26 cellular contexts compared by ENCODE assay signal in genomic region chr22:48428556-48429371, GRCh38.
DNase-seq lines count a peak whose midpoint lies in the region; ATAC-seq and TF ChIP-seq lines count a peak whose summit lies in the region.
"Had no signal": no experiment of that assay in that cellular context is flagged by ENCODE, and none has a peak within 500 bp of the region (broad histone marks: within the 10 kb centered on the region; RNA-seq: fewer than 3 reads in every experiment).

No MANE protein-coding gene starts in this region.

- peak overlapping the region; percentile 70 for H3K27ac ChIP-seq in VCaP
- no peak overlapping the region for H3K27ac ChIP-seq in PC-3 (ENCODE audit: low read length)
- no peak overlapping the region for H3K27ac ChIP-seq in SK-N-SH (ENCODE audit: low read depth in 2 of 2, low read length in 1 of 2)
- H3K27ac ChIP-seq: left ventricle myocardium inferior had no signal

- H3K9me3 ChIP-seq in PC-3 (ENCODE audit: low read length) = no peaks in the 10 kb centered on the region
- H3K9me3 ChIP-seq in SK-N-SH = no peaks in the 10 kb centered on the region
- H3K9me3 ChIP-seq: left ventricle myocardium inferior had no signal

- H3K27me3 ChIP-seq in PC-3 (ENCODE audit: low read length) = no peaks in the 10 kb centered on the region
- H3K27me3 ChIP-seq in SK-N-SH (ENCODE audit: insufficient read depth) = peaks cover 7% of the 10 kb centered on the region; the same call in 1 of the 2 replicates

- H3K4me2 ChIP-seq in PC-3 (ENCODE audit: low read length) (no peak overlapping the region), SK-N-SH (no peak overlapping the region)
- H3K4me2 ChIP-seq: smooth muscle cell had no signal

- H4K20me1 ChIP-seq in PC-3 (ENCODE audit: low read length) (no peaks in the 10 kb centered on the region), SK-N-SH (ENCODE audit: insufficient read depth) (no peaks in the 10 kb centered on the region)

- CTCF ChIA-PET in PC-3 (lab: Charles Lee) (no interaction called here), SK-N-SH (lab: Yijun Ruan, JAX) (interaction anchor here (0.6 to 1.5 kb wide), 2 partner anchors 13 to 33 kb away, joined by 3 read pairs; no protein-coding TSS in a partner anchor)

- TF ChIP-seq EP300 in SK-N-SH (IDR thresholded peaks at IDR 0.05; ENCODE audit: borderline replicate concordance in 1 of 2, low read depth in 1 of 2, low read length in 1 of 2) = no peak

- no peak for TF ChIP-seq RAD21 in SK-N-SH (IDR thresholded peaks at IDR 0.05; ENCODE audit: low read length)

- no peak overlapping the region for H3K4me3 ChIP-seq in PC-3 (ENCODE audit: low read length)
- H3K4me3 ChIP-seq in SK-N-SH (ENCODE audit: low read depth in 2 of 2, low read length in 1 of 2) = no peak overlapping the region
- H3K4me3 ChIP-seq: left ventricle myocardium inferior, smooth muscle cell had no signal

- DNase-seq in A172 (ENCODE audit: low spot score) = peak; percentile 62
- peak; percentile 65 for DNase-seq in EL
- peak; percentile 4 for DNase-seq in iris pigment epithelial cell (ENCODE audit: low read depth)
- no peak for DNase-seq in NCI-H526 (lab: John Stamatoyannopoulos, UW)
- no peak for DNase-seq in PC-3
- no peak for DNase-seq in SK-N-SH
- no peak for DNase-seq in mucosa of gallbladder (ENCODE audit: low spot score)
- DNase-seq: ACHN; activated CD4-positive, alpha-beta memory T cell treated with anti-CD3 and anti-CD28 coated beads, Interleukin-2, amount 10 ng/mL, durations not matched to agents 7 days and 5 days; activated CD4-positive, alpha-beta T cell treated with anti-CD3 and anti-CD28 coated beads for 1 hour; activated CD8-positive, alpha-beta memory T cell treated with anti-CD3 and anti-CD28 coated beads, Interleukin-2, amount 50 U/mL, for 48 hours; Calu3; DND-41; hippocampal formation; IMR-90; left ventricle myocardium inferior; naive B cell; NCI-H1092 treated with DMSO at 0.1 percent for 48 hours; NCI-H187 treated with DMSO at 0.1 percent for 48 hours; NCI-H2227 treated with DMSO at 0.1 percent for 48 hours; NCI-H774; occipital lobe; T-helper 1 cell had no signal

- POLR2A ChIA-PET in PC-3 (lab: Charles Lee; ENCODE audit: unreplicated experiment) = no interaction called here
- POLR2A ChIA-PET in SK-N-SH (lab: Yijun Ruan, JAX) = no interaction called here

- H3K79me2 ChIP-seq in PC-3 (ENCODE audit: low read length) (no peaks in the 10 kb centered on the region), SK-N-SH (ENCODE audit: insufficient read depth) (no peaks in the 10 kb centered on the region)

- 19% methylated on average over 22 of the region's 22 CpGs for WGBS in SK-N-SH (ENCODE audit: low lambda C conversion rate)

- ATAC-seq in PC-3 = no peak
- ATAC-seq: activated T-helper 17 cell treated with anti-CD3 and anti-CD28 coated beads, Interleukin-2, amount 50 U/mL, for 72 hours had no signal

- H3K4me1 ChIP-seq in PC-3 (ENCODE audit: insufficient read depth, low read length) (no peaks in the 10 kb centered on the region), SK-N-SH (ENCODE audit: control insufficient read depth in 1 of 2, insufficient read depth in 2 of 2, low read depth in 1 of 2, low read length in 1 of 2) (peaks cover 0 to 2% of the 10 kb centered on the region in 2 experiments; a peak in 1 of 4 replicates)
- H3K4me1 ChIP-seq: left ventricle myocardium inferior had no signal

- H3F3A ChIP-seq in PC-3 (ENCODE audit: low read length, unreplicated experiment) (no peaks in the 10 kb centered on the region), SK-N-SH (replicated peaks; ENCODE audit: insufficient read depth) (no peaks in the 10 kb centered on the region)

- H3K9ac ChIP-seq in PC-3 (ENCODE audit: low read length) (no peak overlapping the region), SK-N-SH (no peak overlapping the region)

- no peak for TF ChIP-seq CTCF in VCaP (conservative IDR thresholded peaks at IDR 0.05)
- no peak for TF ChIP-seq CTCF in PC-3 (conservative IDR thresholded peaks at IDR 0.05; ENCODE audit: low read depth, low read length)
- TF ChIP-seq CTCF in SK-N-SH (IDR thresholded peaks at IDR 0.05) = no peak

- H2AFZ ChIP-seq in PC-3 (ENCODE audit: low read length) (no peak overlapping the region), SK-N-SH (ENCODE audit: low read depth) (no peak overlapping the region)

- H3K9me2 ChIP-seq in PC-3 (replicated peaks; ENCODE audit: low read length) (no peaks in the 10 kb centered on the region), SK-N-SH (no peaks in the 10 kb centered on the region)

- no TSS peak for BruUV-seq in PC-3 (replicated peaks; lab: Mats Ljungman, UMichigan)

- intact Hi-C loops in PC-3 (cut with micrococcal nuclease) = no loop called here

- no peaks in the 10 kb centered on the region for H3K36me3 ChIP-seq in PC-3 (ENCODE audit: low read depth, low read length)
- no peaks in the 10 kb centered on the region for H3K36me3 ChIP-seq in SK-N-SH (replicated peaks in 1 of 2; ENCODE audit: control insufficient read depth in 1 of 2, insufficient read depth in 2 of 2, low read length in 1 of 2)
- H3K36me3 ChIP-seq: left ventricle myocardium inferior had no signal

TF ChIP-seq in SK-N-SH, 30 proteins besides CTCF, POLR2A, EP300 and RAD21:
- TF ChIP-seq JUND (IDR thresholded peaks at IDR 0.05) = no peak
- TF ChIP-seq, protein P1, sequence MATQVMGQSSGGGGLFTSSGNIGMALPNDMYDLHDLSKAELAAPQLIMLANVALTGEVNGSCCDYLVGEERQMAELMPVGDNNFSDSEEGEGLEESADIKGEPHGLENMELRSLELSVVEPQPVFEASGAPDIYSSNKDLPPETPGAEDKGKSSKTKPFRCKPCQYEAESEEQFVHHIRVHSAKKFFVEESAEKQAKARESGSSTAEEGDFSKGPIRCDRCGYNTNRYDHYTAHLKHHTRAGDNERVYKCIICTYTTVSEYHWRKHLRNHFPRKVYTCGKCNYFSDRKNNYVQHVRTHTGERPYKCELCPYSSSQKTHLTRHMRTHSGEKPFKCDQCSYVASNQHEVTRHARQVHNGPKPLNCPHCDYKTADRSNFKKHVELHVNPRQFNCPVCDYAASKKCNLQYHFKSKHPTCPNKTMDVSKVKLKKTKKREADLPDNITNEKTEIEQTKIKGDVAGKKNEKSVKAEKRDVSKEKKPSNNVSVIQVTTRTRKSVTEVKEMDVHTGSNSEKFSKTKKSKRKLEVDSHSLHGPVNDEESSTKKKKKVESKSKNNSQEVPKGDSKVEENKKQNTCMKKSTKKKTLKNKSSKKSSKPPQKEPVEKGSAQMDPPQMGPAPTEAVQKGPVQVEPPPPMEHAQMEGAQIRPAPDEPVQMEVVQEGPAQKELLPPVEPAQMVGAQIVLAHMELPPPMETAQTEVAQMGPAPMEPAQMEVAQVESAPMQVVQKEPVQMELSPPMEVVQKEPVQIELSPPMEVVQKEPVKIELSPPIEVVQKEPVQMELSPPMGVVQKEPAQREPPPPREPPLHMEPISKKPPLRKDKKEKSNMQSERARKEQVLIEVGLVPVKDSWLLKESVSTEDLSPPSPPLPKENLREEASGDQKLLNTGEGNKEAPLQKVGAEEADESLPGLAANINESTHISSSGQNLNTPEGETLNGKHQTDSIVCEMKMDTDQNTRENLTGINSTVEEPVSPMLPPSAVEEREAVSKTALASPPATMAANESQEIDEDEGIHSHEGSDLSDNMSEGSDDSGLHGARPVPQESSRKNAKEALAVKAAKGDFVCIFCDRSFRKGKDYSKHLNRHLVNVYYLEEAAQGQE (IDR thresholded peaks at IDR 0.05; ENCODE audit: low read depth, low read length) = no peak
- no peak for TF ChIP-seq RXRA (IDR thresholded peaks at IDR 0.05; ENCODE audit: borderline replicate concordance, low read depth)
- no peak for TF ChIP-seq FOXJ3 (CRISPR knock-in tag; IDR thresholded peaks at IDR 0.05)
- TF ChIP-seq TEAD4 (IDR thresholded peaks at IDR 0.05; ENCODE audit: borderline replicate concordance, insufficient read depth) = no peak
- TF ChIP-seq FOSL2 (IDR thresholded peaks at IDR 0.05; ENCODE audit: borderline replicate concordance, low read depth) = no peak
- no peak for TF ChIP-seq TCF12 (IDR thresholded peaks at IDR 0.05)
- TF ChIP-seq, protein P2, sequence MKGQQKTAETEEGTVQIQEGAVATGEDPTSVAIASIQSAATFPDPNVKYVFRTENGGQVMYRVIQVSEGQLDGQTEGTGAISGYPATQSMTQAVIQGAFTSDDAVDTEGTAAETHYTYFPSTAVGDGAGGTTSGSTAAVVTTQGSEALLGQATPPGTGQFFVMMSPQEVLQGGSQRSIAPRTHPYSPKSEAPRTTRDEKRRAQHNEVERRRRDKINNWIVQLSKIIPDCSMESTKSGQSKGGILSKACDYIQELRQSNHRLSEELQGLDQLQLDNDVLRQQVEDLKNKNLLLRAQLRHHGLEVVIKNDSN (IDR thresholded peaks at IDR 0.05; ENCODE audit: borderline replicate concordance, low read depth) = no peak
- TF ChIP-seq ZBTB33 (IDR thresholded peaks at IDR 0.05; ENCODE audit: borderline replicate concordance, low read depth) = no peak
- TF ChIP-seq, protein P3, sequence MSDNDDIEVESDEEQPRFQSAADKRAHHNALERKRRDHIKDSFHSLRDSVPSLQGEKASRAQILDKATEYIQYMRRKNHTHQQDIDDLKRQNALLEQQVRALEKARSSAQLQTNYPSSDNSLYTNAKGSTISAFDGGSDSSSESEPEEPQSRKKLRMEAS (IDR thresholded peaks at IDR 0.05; ENCODE audit: low read depth) = no peak
- TF ChIP-seq CHD2 (IDR thresholded peaks at IDR 0.05; ENCODE audit: low read length, partially characterized antibody) = no peak
- TF ChIP-seq SMC3 (IDR thresholded peaks at IDR 0.05; ENCODE audit: low read depth, low read length) = no peak
- no peak for TF ChIP-seq GABPA (IDR thresholded peaks at IDR 0.05; ENCODE audit: low read depth)
- TF ChIP-seq EZH2phosphoT487 (IDR thresholded peaks at IDR 0.05; ENCODE audit: borderline replicate concordance, low read depth) = no peak

Comparison
In these comparisons a context has a peak if more than half of its experiments do, and no peak if none do; other contexts are left out.
1. DNase-seq: peak in A172 (single experiment), EL (single experiment) and iris pigment epithelial cell (single experiment); none in NCI-H526 (0 of 2), PC-3 (single experiment), SK-N-SH (single experiment) and mucosa of gallbladder (single experiment).